ENCODE assay signal across 10 cellular contexts in the genomic region with DNA sequence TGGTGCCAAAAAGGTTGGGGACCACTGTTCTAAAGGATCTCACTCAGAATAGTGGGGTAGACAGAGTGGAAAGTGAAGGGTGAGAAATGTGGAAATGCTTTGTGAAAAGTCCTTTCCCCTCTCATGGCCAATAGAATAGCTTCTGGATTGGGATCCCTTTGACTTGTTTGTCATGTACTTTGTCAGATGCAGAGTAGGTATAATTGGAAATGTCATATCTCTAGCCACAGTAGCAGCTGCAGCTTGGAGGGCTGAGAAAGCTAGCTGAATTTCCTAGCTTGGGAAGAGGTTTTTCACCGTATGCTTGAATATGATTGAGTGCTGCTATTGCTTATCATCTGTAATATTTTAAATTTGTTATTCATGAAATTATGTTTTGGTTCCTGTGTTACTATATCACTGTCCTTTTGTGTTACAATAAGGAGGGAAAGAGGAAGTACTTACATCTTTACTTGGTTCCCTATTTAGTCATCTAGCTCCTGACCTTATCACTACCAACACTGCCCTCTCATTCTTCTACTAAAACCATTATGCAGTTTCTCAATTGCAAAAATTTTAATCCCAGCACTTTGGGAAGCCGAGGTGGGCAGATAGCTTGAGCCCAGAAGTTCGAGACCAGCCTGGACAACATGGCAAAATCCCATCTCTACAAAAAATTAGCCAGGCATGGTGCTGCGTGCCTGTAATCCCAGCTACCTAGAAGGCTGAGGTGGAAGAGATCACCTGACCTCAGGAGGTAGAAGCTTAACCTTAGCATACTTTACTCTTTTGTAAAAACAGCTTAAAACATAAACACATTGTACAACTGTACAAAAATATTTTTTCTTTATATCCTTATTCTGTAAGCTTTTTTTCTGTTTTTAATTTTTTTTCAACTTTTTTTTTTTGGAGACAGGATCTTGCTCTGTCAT. TPM values are rescaled to one million over a fixed set of nuclear protein-coding genes. Genes with fewer than 3 reads are reported as not detected.
DNase-seq lines count a peak whose midpoint lies in the region; ATAC-seq, FAIRE-seq and TF ChIP-seq lines count a peak whose summit lies in the region.
"Had no signal": no experiment of that assay in that cellular context is flagged by ENCODE, and none has a peak within 500 bp of the region (broad histone marks: within the 10 kb centered on the region; RNA-seq: fewer than 3 reads in every experiment).

No MANE protein-coding gene starts in this region.

- TF ChIP-seq CTCF in esophagus muscularis mucosa (IDR thresholded peaks at IDR 0.05): no peak

- TF ChIP-seq EP300 in esophagus muscularis mucosa (IDR thresholded peaks at IDR 0.05): no peak

- TF ChIP-seq POLR2A in esophagus muscularis mucosa (IDR thresholded peaks at IDR 0.05; ENCODE audit: low read depth): no peak

- H3K4me1 ChIP-seq in esophagus muscularis mucosa: no peaks in the 10 kb centered on the region
- H3K4me1 ChIP-seq: pancreas had no signal

- peaks cover 53 to 93% (median 77%) of the 10 kb centered on the region in 4 donors for H3K36me3 ChIP-seq in esophagus muscularis mucosa

- H3K27me3 ChIP-seq in esophagus muscularis mucosa: no peaks in the 10 kb centered on the region
- H3K27me3 ChIP-seq: pancreas had no signal

- peak; percentile 94 for ATAC-seq in HG03103 (IDR thresholded peaks at IDR 0.05; ENCODE audit: low read depth, unreplicated experiment)

- H3K4me3 ChIP-seq in esophagus muscularis mucosa: no peak overlapping the region
- H3K4me3 ChIP-seq: pancreas had no signal

- H3K9me3 ChIP-seq in esophagus muscularis mucosa: no peaks in the 10 kb centered on the region
- H3K9me3 ChIP-seq: pancreas had no signal

- H3K27ac ChIP-seq in esophagus muscularis mucosa (replicated peaks in 1 of 4): no peak overlapping the region
- H3K27ac ChIP-seq: pancreas had no signal

- peak; percentile 18 for FAIRE-seq in GM19239 (lab: Jason Lieb, UNC)
- FAIRE-seq: pancreas had no signal

- WGBS in esophagus muscularis mucosa: 94% methylated on average over 4 of the region's 4 CpGs

- DNase-seq in AML-193 (lab: John Stamatoyannopoulos, UW): peak; percentile 88 to 89
- DNase-seq in GM19239 (ENCODE audit: insufficient read length, low spot score): no peak
- DNase-seq in OCI-M2 (lab: John Stamatoyannopoulos, UW; ENCODE audit: unreplicated experiment): peak; percentile 50
- DNase-seq in esophagus muscularis mucosa (ENCODE audit: extremely low spot score): no peak
- DNase-seq in DMS 273 treated with DMSO at 0.1 percent for 48 hours (lab: John Stamatoyannopoulos, UW): no peak
- DNase-seq in NCI-H748 (lab: John Stamatoyannopoulos, UW; ENCODE audit: unreplicated experiment): no peak
- no peak for DNase-seq in NCI-H2029 (lab: John Stamatoyannopoulos, UW)
- DNase-seq: IMR-90, pancreas had no signal

- intact Hi-C loops in esophagus muscularis mucosa (cut with DNase I): no loop called here

RNA-seq across cellular contexts. Expression of a gene that starts 12.4 kb away (rescaled TPM):
- 10 to 100 TPM; 29.2 to 35.1 (median 32.5) TPM for total RNA-seq in esophagus muscularis mucosa

Comparison
In these comparisons a context has a peak if more than half of its experiments do, and no peak if none do; other contexts are left out.
1. DNase-seq: peak in AML-193 (2 of 2) and OCI-M2 (single experiment); none in GM19239 (single experiment), esophagus muscularis mucosa (single experiment), DMS 273 treated with DMSO at 0.1 percent for 48 hours (single experiment), NCI-H748 (single experiment) and NCI-H2029 (single experiment).